8 cellular contexts compared by ENCODE assay signal in the genomic region with DNA sequence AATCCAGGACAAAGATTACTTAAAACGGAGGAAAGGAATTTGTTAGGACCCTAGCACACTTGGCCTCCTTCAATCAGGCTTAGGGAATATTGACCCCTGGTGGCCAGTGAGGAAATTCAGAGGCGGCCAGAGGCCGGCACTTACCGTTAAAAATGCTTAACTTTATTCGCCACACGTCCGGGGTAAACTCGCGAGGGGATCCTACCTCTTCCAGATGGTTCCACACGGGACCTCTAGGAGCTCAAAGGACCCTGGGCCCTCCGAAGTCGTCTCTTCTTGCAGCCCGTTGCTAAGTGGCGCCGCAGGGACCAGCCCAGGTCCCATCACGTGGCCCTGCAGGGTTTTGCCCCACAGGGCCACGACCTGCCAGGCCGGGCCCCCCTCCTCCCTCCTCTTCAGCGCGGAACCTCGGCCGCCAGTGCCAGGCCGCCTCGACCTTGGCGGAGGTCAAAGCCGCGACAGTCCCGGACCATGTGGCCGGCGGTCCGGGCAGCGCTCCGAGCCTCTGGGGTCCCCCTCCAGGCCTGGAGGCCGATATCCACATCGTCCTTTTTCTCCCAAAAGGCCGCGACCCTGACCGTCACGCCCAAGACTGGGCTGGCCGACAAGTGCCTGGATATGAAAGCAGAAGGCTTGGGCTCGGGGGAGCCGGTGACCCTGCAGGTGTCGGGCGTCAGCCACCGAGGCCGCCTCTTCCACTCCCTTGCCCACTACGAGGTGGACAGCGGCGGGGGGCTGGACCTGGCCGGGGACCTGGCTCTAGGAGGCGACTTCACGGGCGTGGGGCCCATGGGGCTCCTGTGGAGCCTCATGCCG. TPM values are rescaled to one million over a fixed set of nuclear protein-coding genes. Genes with fewer than 3 reads are reported as not detected.
A peak's percentile ranks its signal among the peaks of the same experiment; 100 is the strongest.
DNase-seq lines count a peak whose midpoint lies in the region; ATAC-seq and TF ChIP-seq lines count a peak whose summit lies in the region.

No MANE protein-coding gene starts in this region.

- H3K4me3 ChIP-seq in HL-60 (replicated peaks; ENCODE audit: insufficient read depth, low read length) = no peak overlapping the region; the same call in 1 of the 2 replicates
- H3K4me3 ChIP-seq in OCI-LY1 (ENCODE audit: low read depth, low read length, poor library complexity, severe bottlenecking) = peak overlapping the region; percentile 64
- H3K4me3 ChIP-seq in esophagus (ENCODE audit: low read depth in 1 of 2, low read length in 2 of 2) = peak overlapping the region; percentile 50 to 63

- DNase-seq in EL (peak; percentile 78), HL-60 (ENCODE audit: low read depth in 1 of 2, low spot score in 1 of 2) (peak in 1 of 2 experiments; percentile 22), mucosa of gallbladder (ENCODE audit: low spot score) (peak; percentile 66)
- DNase-seq in activated T-cell treated with anti-CD3 and anti-CD28 coated beads, Interleukin-2, amount 50 U/mL, for 48 hours = peak; percentile 69 to 76
- peak; percentile 17 for DNase-seq in stimulated activated CD8-positive, alpha-beta memory T cell treated with anti-CD3 and anti-CD28 coated beads, Interleukin-7, amount 100 ng/mL, for 24 hours (ENCODE audit: low read depth)

- no peaks in the 10 kb centered on the region for H3K9me2 ChIP-seq in OCI-LY1 (ENCODE audit: low read depth, low read length)

- TF ChIP-seq CTCF in HL-60 (IDR thresholded peaks at IDR 0.05; ENCODE audit: insufficient read depth, low read length) (peak; percentile 30), OCI-LY1 (IDR thresholded peaks at IDR 0.05; ENCODE audit: low read length) (peak; percentile 93)

- H3K27ac ChIP-seq in HL-60 (replicated peaks) (no peak overlapping the region), OCI-LY1 (ENCODE audit: low read depth, low read length, poor library complexity, severe bottlenecking) (no peak overlapping the region), esophagus (ENCODE audit: low read depth in 2 of 2, low read length in 1 of 2) (peak overlapping the region in 1 of 2 donors; percentile 26)

- WGBS in esophagus, 2 donors = 2 to 3% methylated on average over 46 to 54 of the region's 54 CpGs

- H4K20me1 ChIP-seq in OCI-LY1 (ENCODE audit: insufficient read depth, low read length) = no peaks in the 10 kb centered on the region

- H3K4me2 ChIP-seq in OCI-LY1 (ENCODE audit: low read length) = peak overlapping the region; percentile 97

- no peaks in the 10 kb centered on the region for H3K36me3 ChIP-seq in OCI-LY1 (ENCODE audit: insufficient read depth, low read length)
- no peaks in the 10 kb centered on the region for H3K36me3 ChIP-seq in esophagus (ENCODE audit: control insufficient read depth in 2 of 2, insufficient read depth in 2 of 2, low read length in 1 of 2)

- H3K9me3 ChIP-seq in OCI-LY1 (ENCODE audit: low read length) (no peaks in the 10 kb centered on the region), esophagus (ENCODE audit: control insufficient read depth in 2 of 2, insufficient read depth in 1 of 2, low read depth in 1 of 2, low read length in 1 of 2) (no peaks in the 10 kb centered on the region)

- H3K79me2 ChIP-seq in OCI-LY1 (ENCODE audit: insufficient read depth, low read length) = no peaks in the 10 kb centered on the region

- no peaks in the 10 kb centered on the region for H3F3A ChIP-seq in OCI-LY1 (ENCODE audit: insufficient read depth, low read length)

- H3K4me1 ChIP-seq in OCI-LY1 (ENCODE audit: insufficient read depth, low read length, severe bottlenecking) (peaks cover 17% of the 10 kb centered on the region), esophagus (ENCODE audit: control insufficient read depth in 2 of 2, insufficient read depth in 2 of 2, low read length in 1 of 2) (no peaks in the 10 kb centered on the region)

- H2AFZ ChIP-seq in OCI-LY1 (ENCODE audit: low read length) = peak overlapping the region; percentile 94

- H3K9ac ChIP-seq in OCI-LY1 (ENCODE audit: low read length) = peak overlapping the region; percentile 66

- no peak for ATAC-seq in HG03139 (IDR thresholded peaks at IDR 0.05; ENCODE audit: unreplicated experiment)

- H3K27me3 ChIP-seq in HL-60 (ENCODE audit: insufficient read depth, poor library complexity, severe bottlenecking) (no peaks in the 10 kb centered on the region), OCI-LY1 (ENCODE audit: insufficient read depth, low read length) (no peaks in the 10 kb centered on the region), esophagus (ENCODE audit: control insufficient read depth in 1 of 2, insufficient read depth in 2 of 2, low read length in 2 of 2) (no peaks in the 10 kb centered on the region)

RNA-seq across cellular contexts. Expression of gene DNAL1, which starts 11.1 kb away (rescaled TPM):
- 1 to 10 TPM; 1.7 to 2.5 TPM for polyA plus RNA-seq in esophagus
- 14.3 TPM for total RNA-seq in mucosa of gallbladder

RNA-seq across cellular contexts. Expression of gene ACOT6, which starts 21.4 kb away (rescaled TPM):
- polyA plus RNA-seq in esophagus = not detected
- total RNA-seq in mucosa of gallbladder = not detected

RNA-seq across cellular contexts. Expression of gene ACOT4, which starts 42.1 kb away (rescaled TPM):
- 1 to 10 TPM; 1.3 to 2.2 TPM for polyA plus RNA-seq in esophagus
- total RNA-seq in mucosa of gallbladder = 2.6 TPM
